8 cellular contexts compared by ENCODE assay signal in genomic region chr9:131733601-131734061, GRCh38. TPM values are rescaled to one million over a fixed set of nuclear protein-coding genes. Genes with fewer than 3 reads are reported as not detected.
DNase-seq lines count a peak whose midpoint lies in the region; ATAC-seq, FAIRE-seq and TF ChIP-seq lines count a peak whose summit lies in the region.

No MANE protein-coding gene starts in this region.

- no peaks in the 10 kb centered on the region for H3K27me3 ChIP-seq in GM23248 (replicated peaks; ENCODE audit: insufficient read depth)
- H3K27me3 ChIP-seq in suprapubic skin, result no peaks in the 10 kb centered on the region

- H3K79me2 ChIP-seq in GM23248 (ENCODE audit: insufficient read depth), result peaks cover 81% of the 10 kb centered on the region

- TF ChIP-seq EP300 in suprapubic skin (IDR thresholded peaks at IDR 0.05), result no peak

- no peaks in the 10 kb centered on the region for H3K9me2 ChIP-seq in GM23248 (ENCODE audit: insufficient read depth)

- H3K4me3 ChIP-seq in GM23248 (no peak overlapping the region), astrocyte of the spinal cord (ENCODE audit: low read depth, low read length) (no peak overlapping the region), kidney (ENCODE audit: low read length in 2 of 2) (no peak overlapping the region), suprapubic skin (no peak overlapping the region)

- no peak for ATAC-seq in GM21786 (IDR thresholded peaks at IDR 0.05; ENCODE audit: unreplicated experiment)

- DNase-seq in ACHN (peak; percentile 95), GM23248 (peak; percentile 96), SIG-M5 treated with dmso at 0.1 percent for 504 hours (lab: John Stamatoyannopoulos, UW; ENCODE audit: unreplicated experiment) (peak; percentile 80), astrocyte of the spinal cord (ENCODE audit: low read depth, low spot score) (peak; percentile 97), kidney (peak; percentile 77), suprapubic skin (ENCODE audit: low spot score in 2 of 2) (no peak), NCI-H345 treated with DMSO at 0.1 percent for 48 hours (lab: John Stamatoyannopoulos, UW; ENCODE audit: unreplicated experiment) (no peak)

- peaks cover 46% of the 10 kb centered on the region for H3K4me1 ChIP-seq in GM23248 (ENCODE audit: insufficient read depth)
- peaks cover 56 to 58% of the 10 kb centered on the region in 2 donors for H3K4me1 ChIP-seq in kidney (ENCODE audit: control insufficient read depth in 1 of 2, insufficient read depth in 1 of 2, low read depth in 1 of 2, low read length in 2 of 2)
- peaks cover 90% of the 10 kb centered on the region for H3K4me1 ChIP-seq in suprapubic skin

- H3K27ac ChIP-seq in GM23248, result peak overlapping the region; percentile 88
- peak overlapping the region; percentile 58 to 79 for H3K27ac ChIP-seq in kidney (ENCODE audit: low read depth in 2 of 2, low read length in 2 of 2)
- H3K27ac ChIP-seq in suprapubic skin, result peak overlapping the region; percentile 67

- no peak overlapping the region for H2AFZ ChIP-seq in GM23248

- in situ Hi-C loops in ACHN (cut with HindIII; ENCODE audit: low pct_ligation_motif_present, low pct_unique_long_range_greater_than_20kb, low sequenced_read_pairs), result no loop called here
- in situ Hi-C loops in GM23248 (cut with MboI), result loop anchor here (25.0 kb wide), 1 partner anchor 371 kb away; no protein-coding TSS in a partner anchor
- in situ Hi-C loops in astrocyte of the spinal cord (cut with HindIII; ENCODE audit: low sequenced_read_pairs), result no loop called here

- WGBS in GM23248 (ENCODE audit: low coverage in 1 of 2, low lambda C conversion rate in 2 of 2, missing lambda C conversion rate in 2 of 2), 2 experiments, result 23 to 33% methylated on average over 15 of the region's 15 CpGs
- whole genome bisulfite sequencing in suprapubic skin, result 38% methylated on average over 15 of the region's 15 CpGs

- peaks cover 30% of the 10 kb centered on the region for H3F3A ChIP-seq in GM23248 (ENCODE audit: insufficient read depth)

- H3K4me2 ChIP-seq in GM23248 (ENCODE audit: unreplicated experiment), result peak overlapping the region; percentile 68

- no peaks in the 10 kb centered on the region for H3K36me3 ChIP-seq in GM23248 (ENCODE audit: low read depth)
- H3K36me3 ChIP-seq in kidney (ENCODE audit: control insufficient read depth in 1 of 2, insufficient read depth in 2 of 2, low read length in 2 of 2), result no peaks in the 10 kb centered on the region
- no peaks in the 10 kb centered on the region for H3K36me3 ChIP-seq in suprapubic skin

- TF ChIP-seq POLR2A in suprapubic skin (IDR thresholded peaks at IDR 0.05), result no peak

- H3K9ac ChIP-seq in GM23248 (peak overlapping the region; percentile 71), kidney (ENCODE audit: low read length in 2 of 2) (peak overlapping the region in 1 of 2 donors; percentile 42)

- FAIRE-seq in kidney (lab: Jason Lieb, UNC), result no peak

- peaks cover 9% of the 10 kb centered on the region; the same call in 1 of the 2 replicates for H4K20me1 ChIP-seq in GM23248 (ENCODE audit: insufficient read depth)

- intact Hi-C loops in kidney (cut with DNase I), result loop anchor here (10.0 kb wide), 1 partner anchor 89 kb away; no protein-coding TSS in a partner anchor

- TF ChIP-seq CTCF in astrocyte of the spinal cord (IDR thresholded peaks at IDR 0.05; ENCODE audit: low read depth, low read length) (no peak), kidney (IDR thresholded peaks at IDR 0.05; ENCODE audit: borderline replicate concordance, extremely low read depth, insufficient read depth) (no peak), suprapubic skin (IDR thresholded peaks at IDR 0.05) (no peak)

- no peaks in the 10 kb centered on the region for H3K9me3 ChIP-seq in GM23248 (ENCODE audit: low read depth)
- H3K9me3 ChIP-seq in kidney (ENCODE audit: control insufficient read depth in 1 of 2, low read length in 2 of 2), result no peaks in the 10 kb centered on the region
- no peaks in the 10 kb centered on the region for H3K9me3 ChIP-seq in suprapubic skin

RNA-seq across cellular contexts. Expression of gene RAPGEF1, which starts 6.2 kb away (rescaled TPM):
- total RNA-seq in GM23248 (2014; rRNA removed; shearing (Covaris generic)), result 21.1 and 24.1 TPM in 2 replicates
- 3.3 and 3.4 TPM in 2 replicates for polyA plus RNA-seq in GM23248 (2016; fragmentation: Nextera tagmentation; extraction: Ambion mirVana)
- 79.7 TPM for total RNA-seq in kidney
- 15.5 TPM for polyA plus RNA-seq in kidney (ENCODE audit: insufficient read depth, low read depth, low replicate concordance)
- 10 to 100 TPM; 43.0 to 58.3 (median 51.7) TPM for total RNA-seq in suprapubic skin

Comparison
In these comparisons a context has a peak if more than half of its experiments do, and no peak if none do; other contexts are left out.
1. DNase-seq: peak in ACHN (single experiment), GM23248 (single experiment), SIG-M5 treated with dmso at 0.1 percent for 504 hours (single experiment), astrocyte of the spinal cord (single experiment) and kidney (single experiment); none in suprapubic skin (0 of 2) and NCI-H345 treated with DMSO at 0.1 percent for 48 hours (single experiment).
2. Peak in every context shown above with its lines, with median percentiles within 50 percentile points of each other: H3K27ac ChIP-seq.